Comparison of ENCODE assay signal across 28 cellular contexts in the genomic region with DNA sequence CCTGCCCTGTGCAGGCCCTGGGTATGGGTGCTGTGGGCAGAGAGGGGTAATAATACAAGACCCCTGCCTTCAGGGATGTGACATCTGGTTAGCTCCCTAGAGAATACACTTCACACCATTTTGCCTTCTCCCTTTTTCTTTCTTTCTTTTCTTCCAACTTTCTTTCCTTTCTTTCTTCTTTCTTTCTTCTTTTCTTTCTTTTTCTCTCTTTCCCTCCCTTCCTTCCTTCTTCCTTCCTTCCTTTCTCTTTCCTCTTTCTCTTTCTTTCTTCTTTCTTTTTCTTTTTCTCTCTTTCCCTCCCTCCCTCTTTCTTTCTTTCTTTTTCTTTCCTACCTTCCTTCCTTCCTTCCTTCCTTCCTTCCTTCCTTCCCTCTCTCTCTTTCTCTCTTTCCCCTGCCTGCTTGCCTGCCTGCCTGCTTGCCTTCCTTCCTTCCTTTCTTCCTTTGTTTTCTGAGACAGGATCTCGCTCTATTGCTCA.
DNase-seq lines count a peak whose midpoint lies in the region; ATAC-seq, FAIRE-seq and TF ChIP-seq lines count a peak whose summit lies in the region.
"Had no signal": no experiment of that assay in that cellular context is flagged by ENCODE, and none has a peak within 500 bp of the region (broad histone marks: within the 10 kb centered on the region; RNA-seq: fewer than 3 reads in every experiment).

No MANE protein-coding gene starts in this region.

- H3K27me3 ChIP-seq in K562 (ENCODE audit: control insufficient read depth in 2 of 2, insufficient read depth in 2 of 2, low read length in 2 of 2) (peaks cover 7% of the 10 kb centered on the region in 2 experiments; a peak in 3 of 5 replicates), mammary epithelial cell (ENCODE audit: insufficient read depth, low read length) (no peaks in the 10 kb centered on the region)
- H3K27me3 ChIP-seq: BE2C, BLaER1 had no signal

- POLR2A ChIA-PET in K562 (lab: Yijun Ruan, JAX) = no interaction called here

- no peaks in the 10 kb centered on the region for H3K9me3 ChIP-seq in T-helper 17 cell (ENCODE audit: control insufficient read depth, low read length, poor library complexity, severe bottlenecking)
- H3K9me3 ChIP-seq in K562 (replicated peaks; ENCODE audit: control insufficient read depth, insufficient read depth, low read depth, low read length) = no peaks in the 10 kb centered on the region
- peaks cover 11% of the 10 kb centered on the region for H3K9me3 ChIP-seq in mammary epithelial cell (replicated peaks; ENCODE audit: insufficient read depth, low read length)

- DNase-seq in T-helper 17 cell (no peak), K562 (ENCODE audit: extremely low read depth in 1 of 4, low spot score in 3 of 4) (no peak), mesenteric fat pad (ENCODE audit: low spot score) (peak; percentile 28), mammary epithelial cell (no peak), NCI-H510A (lab: John Stamatoyannopoulos, UW) (no peak)
- DNase-seq: 8988T; ACHN; BE2C; C1 segment of cervical spinal cord; CD4-positive, alpha-beta memory T cell; CD4-positive, CD25-positive, alpha-beta regulatory T cell; CD8-positive, alpha-beta memory T cell; COR-L47; DMS 273 treated with DMSO at 0.1 percent for 48 hours; DMS153; DMS53; DMS79; DND-41; EL; GDM1 had no signal

- 0% methylated on average over 1 of the region's 1 CpG for WGBS in K562 (ENCODE audit: insufficient coverage, low coverage, missing lambda C conversion rate)
- WGBS in mammary epithelial cell (ENCODE audit: low coverage, missing lambda C conversion rate) = 50% methylated on average over 1 of the region's 1 CpG

- H4K20me1 ChIP-seq in K562 (replicated peaks; ENCODE audit: control insufficient read depth, insufficient read depth, low read length) (no peaks in the 10 kb centered on the region), mammary epithelial cell (ENCODE audit: insufficient read depth, low read length) (no peaks in the 10 kb centered on the region)
- H4K20me1 ChIP-seq: BLaER1 had no signal

- no peaks in the 10 kb centered on the region for H3K4me1 Mint-ChIP-seq in T-helper 17 cell
- H3K4me1 Mint-ChIP-seq: CD14-positive monocyte; CD4-positive, alpha-beta memory T cell; CD4-positive, CD25-positive, alpha-beta regulatory T cell; CD8-positive, alpha-beta memory T cell had no signal

- H3K79me2 ChIP-seq in K562 (ENCODE audit: control insufficient read depth, insufficient read depth, low read length) (no peaks in the 10 kb centered on the region), mammary epithelial cell (ENCODE audit: insufficient read depth, low read length) (no peaks in the 10 kb centered on the region)

- BruUV-seq in K562 (replicated peaks; lab: Mats Ljungman, UMichigan) (no TSS peak), mammary epithelial cell (replicated peaks; lab: Mats Ljungman, UMichigan) (no TSS peak)

- TF ChIP-seq CTCF in K562 (IDR thresholded peaks at IDR 0.05 in 2 of 3, conservative IDR thresholded peaks at IDR 0.05 in 1 of 3; ENCODE audit: insufficient read depth in 2 of 3, low read depth in 1 of 3, low read length in 3 of 3) (no peak), mammary epithelial cell (conservative IDR thresholded peaks at IDR 0.05 in 1 of 2, IDR thresholded peaks at IDR 0.05 in 1 of 2; ENCODE audit: extremely low read depth in 1 of 2, insufficient read depth in 1 of 2, low read depth in 1 of 2, low read length in 2 of 2) (no peak)

- TF ChIP-seq POLR2A in K562 (conservative IDR thresholded peaks at IDR 0.05) = no peak

- H3K4me1 ChIP-seq in K562 (replicated peaks in 1 of 2; ENCODE audit: control insufficient read depth in 2 of 2, insufficient read depth in 2 of 2, low read length in 2 of 2) (no peaks in the 10 kb centered on the region), mammary epithelial cell (ENCODE audit: insufficient read depth, low read length) (no peaks in the 10 kb centered on the region)
- H3K4me1 ChIP-seq: BE2C, BLaER1 had no signal

- CTCF ChIA-PET in K562 (lab: Yijun Ruan, JAX; ENCODE audit: low intra/inter-chr PET ratio) (no interaction called here), mammary epithelial cell (lab: Charles Lee; ENCODE audit: low non-redundant PET) (no interaction called here)

- no peak overlapping the region for H3K4me3 ChIP-seq in K562
- H3K4me3 ChIP-seq in mammary epithelial cell (replicated peaks in 1 of 3; ENCODE audit: insufficient read depth in 1 of 3, low read depth in 2 of 3, low read length in 3 of 3) = no peak overlapping the region
- H3K4me3 ChIP-seq: BLaER1, GM12878 had no signal

- no peaks in the 10 kb centered on the region for H3K36me3 ChIP-seq in K562 (ENCODE audit: control insufficient read depth, insufficient read depth, low read length)
- no peaks in the 10 kb centered on the region for H3K36me3 ChIP-seq in mammary epithelial cell (ENCODE audit: insufficient read depth, low read length)
- H3K36me3 ChIP-seq: BE2C, BLaER1 had no signal

- H3K27ac ChIP-seq in K562 (ENCODE audit: extremely low read depth, low read depth, low read length) = no peak overlapping the region
- no peak overlapping the region for H3K27ac ChIP-seq in mammary epithelial cell (ENCODE audit: insufficient read depth, low read depth, low read length)
- H3K27ac ChIP-seq: BLaER1 had no signal

- ATAC-seq in T-helper 17 cell (no peak), K562 (no peak), GM21423 (IDR thresholded peaks at IDR 0.05; ENCODE audit: unreplicated experiment) (no peak)
- ATAC-seq: GM12878 had no signal

- TF ChIP-seq RAD21 in K562 (CRISPR knock-in tag; conservative IDR thresholded peaks at IDR 0.05 in 1 of 2, IDR thresholded peaks at IDR 0.05 in 1 of 2) = no peak

- peaks cover 12% of the 10 kb centered on the region for H3K27me3 Mint-ChIP-seq in T-helper 17 cell

- in situ Hi-C loops in K562 (cut with MboI) = no loop called here
- in situ Hi-C loops in mammary epithelial cell (cut with MboI; ENCODE audit: low sequenced_read_pairs in 2 of 2) = no loop called here

- no peaks in the 10 kb centered on the region for H3K36me3 Mint-ChIP-seq in T-helper 17 cell (ENCODE audit: low read depth)
- H3K36me3 Mint-ChIP-seq: CD14-positive monocyte; CD4-positive, alpha-beta memory T cell; CD4-positive, CD25-positive, alpha-beta regulatory T cell; CD8-positive, alpha-beta memory T cell had no signal

- FAIRE-seq in K562 (lab: Jason Lieb, UNC) = no peak
- FAIRE-seq: A204.1, GM12878, GM12892, GM18507, GM19239 had no signal

- no peak overlapping the region for H3K27ac Mint-ChIP-seq in T-helper 17 cell
- H3K27ac Mint-ChIP-seq: CD14-positive monocyte; CD4-positive, alpha-beta memory T cell; CD4-positive, CD25-positive, alpha-beta regulatory T cell; CD8-positive, alpha-beta memory T cell had no signal

- no peak for TF ChIP-seq EP300 in K562 (IDR thresholded peaks at IDR 0.05; ENCODE audit: low read length)

- H3K4me2 ChIP-seq in K562 (ENCODE audit: insufficient read depth, low read length) = no peak overlapping the region
- no peak overlapping the region for H3K4me2 ChIP-seq in mammary epithelial cell (ENCODE audit: insufficient read depth, low read depth, low read length)
- H3K4me2 ChIP-seq: BLaER1 had no signal

- H3K9ac ChIP-seq in K562 (ENCODE audit: insufficient read depth in 1 of 2, low read depth in 2 of 2, low read length in 2 of 2) = no peak overlapping the region
- no peak overlapping the region for H3K9ac ChIP-seq in mammary epithelial cell (ENCODE audit: insufficient read depth, low read length)
- H3K9ac ChIP-seq: BLaER1 had no signal

- no peaks in the 10 kb centered on the region for H3K9me1 ChIP-seq in K562 (ENCODE audit: control insufficient read depth, insufficient read depth, low read length)

- H2AFZ ChIP-seq in K562 (ENCODE audit: low read depth, low read length) (no peak overlapping the region), mammary epithelial cell (ENCODE audit: low read depth, low read length) (no peak overlapping the region)

- dilution Hi-C loops in mammary epithelial cell (cut with HindIII; ENCODE audit: low sequenced_read_pairs) = loop anchor here (5.0 kb wide), 3 partner anchors 36 to 89 kb away; no protein-coding TSS in a partner anchor

- H3K4me3 Mint-ChIP-seq in T-helper 17 cell = peak overlapping the region; percentile 26
- H3K4me3 Mint-ChIP-seq: CD14-positive monocyte; CD4-positive, alpha-beta memory T cell; CD4-positive, CD25-positive, alpha-beta regulatory T cell; CD8-positive, alpha-beta memory T cell had no signal

- intact Hi-C loops in K562 (cut with micrococcal nuclease) (no loop called here), mammary epithelial cell (cut with micrococcal nuclease) (no loop called here)

TF ChIP-seq in K562, 482 proteins besides CTCF, POLR2A, EP300 and RAD21 (continues in another document):
- TF ChIP-seq ZNF639 (CRISPR knock-in tag; conservative IDR thresholded peaks at IDR 0.05 in 1 of 2, IDR thresholded peaks at IDR 0.05 in 1 of 2) = no peak
- TF ChIP-seq, protein P1, sequence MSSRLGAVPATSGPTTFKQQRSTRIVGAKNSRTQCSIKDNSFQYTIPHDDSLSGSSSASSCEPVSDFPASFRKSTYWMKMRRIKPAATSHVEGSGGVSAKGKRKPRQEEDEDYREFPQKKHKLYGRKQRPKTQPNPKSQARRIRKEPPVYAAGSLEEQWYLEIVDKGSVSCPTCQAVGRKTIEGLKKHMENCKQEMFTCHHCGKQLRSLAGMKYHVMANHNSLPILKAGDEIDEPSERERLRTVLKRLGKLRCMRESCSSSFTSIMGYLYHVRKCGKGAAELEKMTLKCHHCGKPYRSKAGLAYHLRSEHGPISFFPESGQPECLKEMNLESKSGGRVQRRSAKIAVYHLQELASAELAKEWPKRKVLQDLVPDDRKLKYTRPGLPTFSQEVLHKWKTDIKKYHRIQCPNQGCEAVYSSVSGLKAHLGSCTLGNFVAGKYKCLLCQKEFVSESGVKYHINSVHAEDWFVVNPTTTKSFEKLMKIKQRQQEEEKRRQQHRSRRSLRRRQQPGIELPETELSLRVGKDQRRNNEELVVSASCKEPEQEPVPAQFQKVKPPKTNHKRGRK (tag; IDR thresholded peaks at IDR 0.05) = peak; percentile 57; the same call in 1 of the 2 replicates
